ENCODE assay signal across 12 cellular contexts in genomic region chr9:109422641-109423040, GRCh38.
DNase-seq lines count a peak whose midpoint lies in the region; ATAC-seq lines count a peak whose summit lies in the region.
"Had no signal": no experiment of that assay in that cellular context is flagged by ENCODE, and none has a peak within 500 bp of the region (broad histone marks: within the 10 kb centered on the region; RNA-seq: fewer than 3 reads in every experiment).

No MANE protein-coding gene starts in this region.

- H3K36me3 ChIP-seq in H7 (replicated peaks; ENCODE audit: control insufficient read depth, insufficient read depth, low read length) = no peaks in the 10 kb centered on the region

- ATAC-seq in GM18907 (IDR thresholded peaks at IDR 0.05; ENCODE audit: unreplicated experiment) (peak; percentile 82), GM21717 (IDR thresholded peaks at IDR 0.05; ENCODE audit: unreplicated experiment) (peak; percentile 88), HG03354 (IDR thresholded peaks at IDR 0.05; ENCODE audit: poor library complexity, severe bottlenecking, unreplicated experiment) (peak; percentile 89)
- ATAC-seq in stimulated activated memory B cell treated with anti-CD40 and anti-IgM and Interleukin-4, amounts not matched to agents 10 μg/mL and 1 μg/mL and 100 μg/mL, for 72 hours = peak; percentile 68
- no peak for ATAC-seq in natural killer cell treated with Interleukin-12 subunit alpha and Interleukin-12 subunit beta and Interleukin-15 and Interleukin-18, amount 100 ng/mL, for 72 hours
- ATAC-seq: left lobe of liver, Right ventricle myocardium inferior, sciatic nerve had no signal

- peak overlapping the region; percentile 55 for H3K27ac Mint-ChIP-seq in stimulated activated memory B cell treated with anti-CD40 and anti-IgM and Interleukin-4, amounts not matched to agents 10 μg/mL and 1 μg/mL and 100 μg/mL, for 72 hours
- H3K27ac Mint-ChIP-seq in natural killer cell treated with Interleukin-12 subunit alpha and Interleukin-12 subunit beta and Interleukin-15 and Interleukin-18, amount 100 ng/mL, for 72 hours = no peak overlapping the region

- no peaks in the 10 kb centered on the region for H3K36me3 Mint-ChIP-seq in stimulated activated memory B cell treated with anti-CD40 and anti-IgM and Interleukin-4, amounts not matched to agents 10 μg/mL and 1 μg/mL and 100 μg/mL, for 72 hours
- no peaks in the 10 kb centered on the region for H3K36me3 Mint-ChIP-seq in natural killer cell treated with Interleukin-12 subunit alpha and Interleukin-12 subunit beta and Interleukin-15 and Interleukin-18, amount 100 ng/mL, for 72 hours

- H3K27me3 Mint-ChIP-seq in stimulated activated memory B cell treated with anti-CD40 and anti-IgM and Interleukin-4, amounts not matched to agents 10 μg/mL and 1 μg/mL and 100 μg/mL, for 72 hours = no peaks in the 10 kb centered on the region
- H3K27me3 Mint-ChIP-seq in natural killer cell treated with Interleukin-12 subunit alpha and Interleukin-12 subunit beta and Interleukin-15 and Interleukin-18, amount 100 ng/mL, for 72 hours = peaks cover 6 to 7% of the 10 kb centered on the region in 2 donors

- no peak overlapping the region for H3K27ac ChIP-seq in caudate nucleus (ENCODE audit: low read depth, low read length)

- no peak for DNase-seq in natural killer cell treated with Interleukin-12 subunit alpha and Interleukin-12 subunit beta and Interleukin-15 and Interleukin-18, amount 100 ng/mL, for 72 hours (ENCODE audit: low spot score)
- no peak for DNase-seq in ecto neural progenitor cell (ENCODE audit: low spot score)
- no peak for DNase-seq in H7
- DNase-seq in caudate nucleus (lab: John Stamatoyannopoulos, UW) = no peak
- DNase-seq: activated CD4-positive, alpha-beta T cell treated with anti-CD3 and anti-CD28 coated beads, Interleukin-2, amount 50 U/mL, for 4 hours had no signal

- no peak overlapping the region for H3K4me3 Mint-ChIP-seq in stimulated activated memory B cell treated with anti-CD40 and anti-IgM and Interleukin-4, amounts not matched to agents 10 μg/mL and 1 μg/mL and 100 μg/mL, for 72 hours
- no peak overlapping the region for H3K4me3 Mint-ChIP-seq in natural killer cell treated with Interleukin-12 subunit alpha and Interleukin-12 subunit beta and Interleukin-15 and Interleukin-18, amount 100 ng/mL, for 72 hours

- no peaks in the 10 kb centered on the region for H3K9me3 Mint-ChIP-seq in stimulated activated memory B cell treated with anti-CD40 and anti-IgM and Interleukin-4, amounts not matched to agents 10 μg/mL and 1 μg/mL and 100 μg/mL, for 72 hours
- no peaks in the 10 kb centered on the region for H3K9me3 Mint-ChIP-seq in natural killer cell treated with Interleukin-12 subunit alpha and Interleukin-12 subunit beta and Interleukin-15 and Interleukin-18, amount 100 ng/mL, for 72 hours

- peaks cover 32% of the 10 kb centered on the region for H3K4me1 Mint-ChIP-seq in stimulated activated memory B cell treated with anti-CD40 and anti-IgM and Interleukin-4, amounts not matched to agents 10 μg/mL and 1 μg/mL and 100 μg/mL, for 72 hours
- no peaks in the 10 kb centered on the region for H3K4me1 Mint-ChIP-seq in natural killer cell treated with Interleukin-12 subunit alpha and Interleukin-12 subunit beta and Interleukin-15 and Interleukin-18, amount 100 ng/mL, for 72 hours (ENCODE audit: low read depth in 2 of 2)

- no peak overlapping the region for H3K4me3 ChIP-seq in H7 (ENCODE audit: insufficient read depth, low read depth, low read length)

- H3K27me3 ChIP-seq in H7 (ENCODE audit: control insufficient read depth, insufficient read depth, low read length) = no peaks in the 10 kb centered on the region

Comparison
In these comparisons a context has a peak if more than half of its experiments do, and no peak if none do; other contexts are left out.
1. ATAC-seq: peak in GM18907 (single experiment), GM21717 (single experiment), HG03354 (single experiment) and stimulated activated memory B cell treated with anti-CD40 and anti-IgM and Interleukin-4, amounts not matched to agents 10 μg/mL and 1 μg/mL and 100 μg/mL, for 72 hours (single experiment); none in natural killer cell treated with Interleukin-12 subunit alpha and Interleukin-12 subunit beta and Interleukin-15 and Interleukin-18, amount 100 ng/mL, for 72 hours (0 of 2).